ENCODE assay signal across 8 cellular contexts in genomic region chr20:42483694-42484303, GRCh38.
A peak's percentile ranks its signal among the peaks of the same experiment; 100 is the strongest.
DNase-seq lines count a peak whose midpoint lies in the region; ATAC-seq, FAIRE-seq and TF ChIP-seq lines count a peak whose summit lies in the region.

No MANE protein-coding gene starts in this region.

- TF ChIP-seq POLR2A in heart left ventricle (IDR thresholded peaks at IDR 0.05) = no peak

- TF ChIP-seq CTCF in heart left ventricle (IDR thresholded peaks at IDR 0.05) = peak in 10 of 12 donors; percentile 18 to 54 (median 35)

- intact Hi-C loops in heart left ventricle (cut with DNase I) (no loop called here), Right ventricle myocardium superior (cut with DNase I) (no loop called here)

- H3K4me1 ChIP-seq in heart left ventricle = peaks cover 0 to 21% (median 0%) of the 10 kb centered on the region in 12 donors

- WGBS in heart left ventricle, 4 donors = 31 to 35% (median 33%) methylated on average over 6 to 7 of the region's 7 CpGs

- FAIRE-seq in urothelium cell line (lab: Jason Lieb, UNC) = peak; percentile 27

- no peaks in the 10 kb centered on the region for H3K36me3 ChIP-seq in heart left ventricle

- no peaks in the 10 kb centered on the region for H3K9me3 ChIP-seq in heart left ventricle

- peak in 2 of 4 donors; percentile 16 to 47 for ATAC-seq in heart left ventricle
- ATAC-seq in Right ventricle myocardium superior (ENCODE audit: poor library complexity) = no peak

- H3K4me3 ChIP-seq in heart left ventricle = no peak overlapping the region

- H3K27ac ChIP-seq in heart left ventricle = peak overlapping the region in 3 of 12 donors; percentile 6 to 83 (median 65)

- DNase-seq in heart left ventricle = peak in 1 of 5 donors; percentile 23
- no peak for DNase-seq in Right ventricle myocardium superior
- DNase-seq in NCI-H460 (ENCODE audit: extremely low read depth, low read depth) = peak; percentile 9
- DNase-seq in globus pallidus (ENCODE audit: low spot score) = peak; percentile 26
- DNase-seq in urothelium cell line (ENCODE audit: low spot score) = peak; percentile 39
- no peak for DNase-seq in DMS79 (lab: John Stamatoyannopoulos, UW)
- no peak for DNase-seq in GM03348 (ENCODE audit: low spot score)
- DNase-seq in central memory CD4-positive, alpha-beta T cell = no peak

- no peaks in the 10 kb centered on the region for H3K27me3 ChIP-seq in heart left ventricle

Comparison
In these comparisons a context has a peak if more than half of its experiments do, and no peak if none do; other contexts are left out.
1. DNase-seq: peak in NCI-H460 (single experiment), globus pallidus (single experiment) and urothelium cell line (single experiment); none in Right ventricle myocardium superior (single experiment), DMS79 (single experiment), GM03348 (single experiment) and central memory CD4-positive, alpha-beta T cell (single experiment).